Comparison of ENCODE assay signal across 1 cellular context in the genomic region with DNA sequence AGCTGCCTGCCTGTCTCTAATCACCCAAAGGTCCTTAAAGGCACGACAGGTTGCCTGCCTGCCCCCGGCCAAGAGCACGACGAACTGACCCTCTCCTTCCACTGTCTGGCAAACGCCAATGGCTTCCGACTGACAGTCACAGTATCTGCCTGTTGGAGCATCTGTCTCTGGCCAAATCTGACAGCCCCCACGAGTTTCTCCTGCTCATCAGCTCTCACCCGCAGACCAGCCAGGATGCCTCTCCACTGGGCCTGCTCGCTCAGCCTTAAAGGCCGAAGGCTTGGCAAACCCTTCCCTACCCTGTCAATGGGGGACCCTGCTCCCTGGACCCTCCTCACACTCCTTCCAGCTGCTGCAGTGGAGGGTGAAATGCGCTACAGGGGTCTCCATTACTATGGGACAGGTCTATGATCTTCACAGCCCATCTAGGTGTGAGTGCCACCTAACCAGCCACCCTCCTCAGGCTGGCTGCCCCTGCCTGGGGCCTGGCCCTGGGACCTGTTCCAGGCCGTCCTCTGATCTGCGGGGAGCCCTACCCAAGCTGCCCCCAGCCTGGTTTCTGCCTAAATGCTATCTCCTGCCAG.
A peak's percentile ranks its signal among the peaks of the same experiment; 100 is the strongest.
TF ChIP-seq lines count a peak whose summit lies in the region.

No MANE protein-coding gene starts in this region.

TF ChIP-seq in HepG2, 621 proteins besides CTCF, POLR2A, EP300 and RAD21:
- TF ChIP-seq TARDBP (CRISPR knock-in tag; IDR thresholded peaks at IDR 0.05), result no peak
- TF ChIP-seq YEATS2 (CRISPR knock-in tag; IDR thresholded peaks at IDR 0.05; ENCODE audit: borderline replicate concordance), result no peak
- no peak for TF ChIP-seq ASH2L (IDR thresholded peaks at IDR 0.05; ENCODE audit: insufficient read length, low read depth, low read length)
- TF ChIP-seq HDAC6 (IDR thresholded peaks at IDR 0.05; ENCODE audit: low read depth, low read length), result no peak
- TF ChIP-seq, protein P1, sequence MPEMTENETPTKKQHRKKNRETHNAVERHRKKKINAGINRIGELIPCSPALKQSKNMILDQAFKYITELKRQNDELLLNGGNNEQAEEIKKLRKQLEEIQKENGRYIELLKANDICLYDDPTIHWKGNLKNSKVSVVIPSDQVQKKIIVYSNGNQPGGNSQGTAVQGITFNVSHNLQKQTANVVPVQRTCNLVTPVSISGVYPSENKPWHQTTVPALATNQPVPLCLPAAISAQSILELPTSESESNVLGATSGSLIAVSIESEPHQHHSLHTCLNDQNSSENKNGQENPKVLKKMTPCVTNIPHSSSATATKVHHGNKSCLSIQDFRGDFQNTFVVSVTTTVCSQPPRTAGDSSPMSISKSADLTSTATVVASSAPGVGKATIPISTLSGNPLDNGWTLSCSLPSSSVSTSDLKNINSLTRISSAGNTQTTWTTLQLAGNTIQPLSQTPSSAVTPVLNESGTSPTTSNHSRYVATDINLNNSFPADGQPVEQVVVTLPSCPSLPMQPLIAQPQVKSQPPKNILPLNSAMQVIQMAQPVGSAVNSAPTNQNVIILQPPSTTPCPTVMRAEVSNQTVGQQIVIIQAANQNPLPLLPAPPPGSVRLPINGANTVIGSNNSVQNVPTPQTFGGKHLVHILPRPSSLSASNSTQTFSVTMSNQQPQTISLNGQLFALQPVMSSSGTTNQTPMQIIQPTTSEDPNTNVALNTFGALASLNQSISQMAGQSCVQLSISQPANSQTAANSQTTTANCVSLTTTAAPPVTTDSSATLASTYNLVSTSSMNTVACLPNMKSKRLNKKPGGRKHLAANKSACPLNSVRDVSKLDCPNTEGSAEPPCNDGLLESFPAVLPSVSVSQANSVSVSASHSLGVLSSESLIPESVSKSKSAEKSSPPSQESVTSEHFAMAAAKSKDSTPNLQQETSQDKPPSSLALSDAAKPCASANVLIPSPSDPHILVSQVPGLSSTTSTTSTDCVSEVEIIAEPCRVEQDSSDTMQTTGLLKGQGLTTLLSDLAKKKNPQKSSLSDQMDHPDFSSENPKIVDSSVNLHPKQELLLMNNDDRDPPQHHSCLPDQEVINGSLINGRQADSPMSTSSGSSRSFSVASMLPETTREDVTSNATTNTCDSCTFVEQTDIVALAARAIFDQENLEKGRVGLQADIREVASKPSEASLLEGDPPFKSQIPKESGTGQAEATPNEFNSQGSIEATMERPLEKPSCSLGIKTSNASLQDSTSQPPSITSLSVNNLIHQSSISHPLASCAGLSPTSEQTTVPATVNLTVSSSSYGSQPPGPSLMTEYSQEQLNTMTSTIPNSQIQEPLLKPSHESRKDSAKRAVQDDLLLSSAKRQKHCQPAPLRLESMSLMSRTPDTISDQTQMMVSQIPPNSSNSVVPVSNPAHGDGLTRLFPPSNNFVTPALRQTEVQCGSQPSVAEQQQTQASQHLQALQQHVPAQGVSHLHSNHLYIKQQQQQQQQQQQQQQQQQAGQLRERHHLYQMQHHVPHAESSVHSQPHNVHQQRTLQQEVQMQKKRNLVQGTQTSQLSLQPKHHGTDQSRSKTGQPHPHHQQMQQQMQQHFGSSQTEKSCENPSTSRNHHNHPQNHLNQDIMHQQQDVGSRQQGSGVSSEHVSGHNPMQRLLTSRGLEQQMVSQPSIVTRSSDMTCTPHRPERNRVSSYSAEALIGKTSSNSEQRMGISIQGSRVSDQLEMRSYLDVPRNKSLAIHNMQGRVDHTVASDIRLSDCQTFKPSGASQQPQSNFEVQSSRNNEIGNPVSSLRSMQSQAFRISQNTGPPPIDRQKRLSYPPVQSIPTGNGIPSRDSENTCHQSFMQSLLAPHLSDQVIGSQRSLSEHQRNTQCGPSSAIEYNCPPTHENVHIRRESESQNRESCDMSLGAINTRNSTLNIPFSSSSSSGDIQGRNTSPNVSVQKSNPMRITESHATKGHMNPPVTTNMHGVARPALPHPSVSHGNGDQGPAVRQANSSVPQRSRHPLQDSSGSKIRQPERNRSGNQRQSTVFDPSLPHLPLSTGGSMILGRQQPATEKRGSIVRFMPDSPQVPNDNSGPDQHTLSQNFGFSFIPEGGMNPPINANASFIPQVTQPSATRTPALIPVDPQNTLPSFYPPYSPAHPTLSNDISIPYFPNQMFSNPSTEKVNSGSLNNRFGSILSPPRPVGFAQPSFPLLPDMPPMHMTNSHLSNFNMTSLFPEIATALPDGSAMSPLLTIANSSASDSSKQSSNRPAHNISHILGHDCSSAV (CRISPR knock-in tag; IDR thresholded peaks at IDR 0.05; ENCODE audit: borderline replicate concordance), result no peak
- TF ChIP-seq SCMH1 (CRISPR knock-in tag; IDR thresholded peaks at IDR 0.05; ENCODE audit: borderline replicate concordance), result no peak
- peak; percentile 63; the same call in 1 of the 2 replicates for TF ChIP-seq PAF1 (CRISPR knock-in tag; IDR thresholded peaks at IDR 0.05)
- TF ChIP-seq TSC22D2 (CRISPR knock-in tag; IDR thresholded peaks at IDR 0.05; ENCODE audit: borderline replicate concordance), result no peak
- TF ChIP-seq, protein P2, sequence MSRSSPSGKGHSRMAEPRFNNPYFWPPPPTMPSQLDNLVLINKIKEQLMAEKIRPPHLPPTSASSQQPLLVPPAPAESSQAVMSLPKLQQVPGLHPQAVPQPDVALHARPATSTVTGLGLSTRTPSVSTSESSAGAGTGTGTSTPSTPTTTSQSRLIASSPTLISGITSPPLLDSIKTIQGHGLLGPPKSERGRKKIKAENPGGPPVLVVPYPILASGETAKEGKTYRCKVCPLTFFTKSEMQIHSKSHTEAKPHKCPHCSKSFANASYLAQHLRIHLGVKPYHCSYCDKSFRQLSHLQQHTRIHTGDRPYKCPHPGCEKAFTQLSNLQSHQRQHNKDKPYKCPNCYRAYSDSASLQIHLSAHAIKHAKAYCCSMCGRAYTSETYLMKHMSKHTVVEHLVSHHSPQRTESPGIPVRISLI (CRISPR knock-in tag; IDR thresholded peaks at IDR 0.05; ENCODE audit: borderline replicate concordance), result no peak
- TF ChIP-seq, protein P3, sequence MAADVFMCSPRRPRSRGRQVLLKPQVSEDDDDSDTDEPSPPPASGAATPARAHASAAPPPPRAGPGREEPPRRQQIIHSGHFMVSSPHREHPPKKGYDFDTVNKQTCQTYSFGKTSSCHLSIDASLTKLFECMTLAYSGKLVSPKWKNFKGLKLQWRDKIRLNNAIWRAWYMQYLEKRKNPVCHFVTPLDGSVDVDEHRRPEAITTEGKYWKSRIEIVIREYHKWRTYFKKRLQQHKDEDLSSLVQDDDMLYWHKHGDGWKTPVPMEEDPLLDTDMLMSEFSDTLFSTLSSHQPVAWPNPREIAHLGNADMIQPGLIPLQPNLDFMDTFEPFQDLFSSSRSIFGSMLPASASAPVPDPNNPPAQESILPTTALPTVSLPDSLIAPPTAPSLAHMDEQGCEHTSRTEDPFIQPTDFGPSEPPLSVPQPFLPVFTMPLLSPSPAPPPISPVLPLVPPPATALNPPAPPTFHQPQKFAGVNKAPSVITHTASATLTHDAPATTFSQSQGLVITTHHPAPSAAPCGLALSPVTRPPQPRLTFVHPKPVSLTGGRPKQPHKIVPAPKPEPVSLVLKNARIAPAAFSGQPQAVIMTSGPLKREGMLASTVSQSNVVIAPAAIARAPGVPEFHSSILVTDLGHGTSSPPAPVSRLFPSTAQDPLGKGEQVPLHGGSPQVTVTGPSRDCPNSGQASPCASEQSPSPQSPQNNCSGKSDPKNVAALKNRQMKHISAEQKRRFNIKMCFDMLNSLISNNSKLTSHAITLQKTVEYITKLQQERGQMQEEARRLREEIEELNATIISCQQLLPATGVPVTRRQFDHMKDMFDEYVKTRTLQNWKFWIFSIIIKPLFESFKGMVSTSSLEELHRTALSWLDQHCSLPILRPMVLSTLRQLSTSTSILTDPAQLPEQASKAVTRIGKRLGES (CRISPR knock-in tag; IDR thresholded peaks at IDR 0.05; ENCODE audit: borderline replicate concordance), result no peak
- TF ChIP-seq, protein P4, sequence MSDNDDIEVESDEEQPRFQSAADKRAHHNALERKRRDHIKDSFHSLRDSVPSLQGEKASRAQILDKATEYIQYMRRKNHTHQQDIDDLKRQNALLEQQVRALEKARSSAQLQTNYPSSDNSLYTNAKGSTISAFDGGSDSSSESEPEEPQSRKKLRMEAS (IDR thresholded peaks at IDR 0.05), result peak; percentile 18; the same call in 1 of the 2 replicates
- TF ChIP-seq, protein P5, sequence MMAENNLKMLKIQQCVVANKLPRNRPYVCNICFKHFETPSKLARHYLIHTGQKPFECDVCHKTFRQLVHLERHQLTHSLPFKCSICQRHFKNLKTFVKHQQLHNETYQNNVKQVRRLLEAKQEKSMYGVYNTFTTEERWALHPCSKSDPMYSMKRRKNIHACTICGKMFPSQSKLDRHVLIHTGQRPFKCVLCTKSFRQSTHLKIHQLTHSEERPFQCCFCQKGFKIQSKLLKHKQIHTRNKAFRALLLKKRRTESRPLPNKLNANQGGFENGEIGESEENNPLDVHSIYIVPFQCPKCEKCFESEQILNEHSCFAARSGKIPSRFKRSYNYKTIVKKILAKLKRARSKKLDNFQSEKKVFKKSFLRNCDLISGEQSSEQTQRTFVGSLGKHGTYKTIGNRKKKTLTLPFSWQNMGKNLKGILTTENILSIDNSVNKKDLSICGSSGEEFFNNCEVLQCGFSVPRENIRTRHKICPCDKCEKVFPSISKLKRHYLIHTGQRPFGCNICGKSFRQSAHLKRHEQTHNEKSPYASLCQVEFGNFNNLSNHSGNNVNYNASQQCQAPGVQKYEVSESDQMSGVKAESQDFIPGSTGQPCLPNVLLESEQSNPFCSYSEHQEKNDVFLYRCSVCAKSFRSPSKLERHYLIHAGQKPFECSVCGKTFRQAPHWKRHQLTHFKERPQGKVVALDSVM (CRISPR knock-in tag; IDR thresholded peaks at IDR 0.05), result no peak
- TF ChIP-seq JARID2 (CRISPR knock-in tag; IDR thresholded peaks at IDR 0.05; ENCODE audit: insufficient replicate concordance), result no peak
- TF ChIP-seq, protein P6, sequence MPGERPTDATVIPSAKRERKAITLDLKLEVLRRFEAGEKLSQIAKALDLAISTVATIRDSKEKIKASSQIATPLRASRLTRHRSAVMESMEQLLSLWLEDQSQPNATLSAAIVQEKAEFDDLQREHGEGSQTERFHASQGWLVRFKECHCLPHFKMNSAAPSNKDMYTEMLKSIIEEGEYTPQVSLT (CRISPR knock-in tag; IDR thresholded peaks at IDR 0.05; ENCODE audit: borderline replicate concordance, low read depth), result no peak
- no peak for TF ChIP-seq GZF1 (CRISPR knock-in tag; IDR thresholded peaks at IDR 0.05)
- TF ChIP-seq, protein P7, sequence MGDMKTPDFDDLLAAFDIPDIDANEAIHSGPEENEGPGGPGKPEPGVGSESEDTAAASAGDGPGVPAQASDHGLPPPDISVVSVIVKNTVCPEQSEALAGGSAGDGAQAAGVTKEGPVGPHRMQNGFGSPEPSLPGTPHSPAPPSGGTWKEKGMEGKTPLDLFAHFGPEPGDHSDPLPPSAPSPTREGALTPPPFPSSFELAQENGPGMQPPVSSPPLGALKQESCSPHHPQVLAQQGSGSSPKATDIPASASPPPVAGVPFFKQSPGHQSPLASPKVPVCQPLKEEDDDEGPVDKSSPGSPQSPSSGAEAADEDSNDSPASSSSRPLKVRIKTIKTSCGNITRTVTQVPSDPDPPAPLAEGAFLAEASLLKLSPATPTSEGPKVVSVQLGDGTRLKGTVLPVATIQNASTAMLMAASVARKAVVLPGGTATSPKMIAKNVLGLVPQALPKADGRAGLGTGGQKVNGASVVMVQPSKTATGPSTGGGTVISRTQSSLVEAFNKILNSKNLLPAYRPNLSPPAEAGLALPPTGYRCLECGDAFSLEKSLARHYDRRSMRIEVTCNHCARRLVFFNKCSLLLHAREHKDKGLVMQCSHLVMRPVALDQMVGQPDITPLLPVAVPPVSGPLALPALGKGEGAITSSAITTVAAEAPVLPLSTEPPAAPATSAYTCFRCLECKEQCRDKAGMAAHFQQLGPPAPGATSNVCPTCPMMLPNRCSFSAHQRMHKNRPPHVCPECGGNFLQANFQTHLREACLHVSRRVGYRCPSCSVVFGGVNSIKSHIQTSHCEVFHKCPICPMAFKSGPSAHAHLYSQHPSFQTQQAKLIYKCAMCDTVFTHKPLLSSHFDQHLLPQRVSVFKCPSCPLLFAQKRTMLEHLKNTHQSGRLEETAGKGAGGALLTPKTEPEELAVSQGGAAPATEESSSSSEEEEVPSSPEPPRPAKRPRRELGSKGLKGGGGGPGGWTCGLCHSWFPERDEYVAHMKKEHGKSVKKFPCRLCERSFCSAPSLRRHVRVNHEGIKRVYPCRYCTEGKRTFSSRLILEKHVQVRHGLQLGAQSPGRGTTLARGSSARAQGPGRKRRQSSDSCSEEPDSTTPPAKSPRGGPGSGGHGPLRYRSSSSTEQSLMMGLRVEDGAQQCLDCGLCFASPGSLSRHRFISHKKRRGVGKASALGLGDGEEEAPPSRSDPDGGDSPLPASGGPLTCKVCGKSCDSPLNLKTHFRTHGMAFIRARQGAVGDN (CRISPR knock-in tag; IDR thresholded peaks at IDR 0.05), result 0 out of 2 replicates have a peak, but pooled peaks have one; percentile 2
- TF ChIP-seq TBX2 (CRISPR knock-in tag; IDR thresholded peaks at IDR 0.05; ENCODE audit: borderline replicate concordance), result no peak
- peak; percentile 20 for TF ChIP-seq RBM22 (optimal IDR thresholded peaks at IDR 0.05; ENCODE audit: low read length)
